In genomic region chr19:54551950-54552912, GRCh38 we compare ENCODE assay signal across 1 cellular context.
A peak's percentile ranks its signal among the peaks of the same experiment; 100 is the strongest.
TF ChIP-seq lines count a peak whose summit lies in the region.

No MANE protein-coding gene starts in this region.

TF ChIP-seq in GM12878, 131 proteins besides CTCF, POLR2A, EP300 and RAD21 (continues in another document):
- TF ChIP-seq RUNX3 (IDR thresholded peaks at IDR 0.05; ENCODE audit: low read length) = no peak
- TF ChIP-seq FOS (IDR thresholded peaks at IDR 0.05; ENCODE audit: borderline replicate concordance, extremely low read depth, insufficient read length) = no peak
- TF ChIP-seq ZNF207 (IDR thresholded peaks at IDR 0.05; ENCODE audit: borderline replicate concordance) = no peak
- TF ChIP-seq RELA (IDR thresholded peaks at IDR 0.05; ENCODE audit: borderline replicate concordance, partially characterized antibody) = no peak
- peak; percentile 59 for TF ChIP-seq USF2 (IDR thresholded peaks at IDR 0.05; ENCODE audit: borderline replicate concordance, low read depth, low read length)
- peak; percentile 67; the same call in 1 of the 2 replicates for TF ChIP-seq NBN (IDR thresholded peaks at IDR 0.05)
- TF ChIP-seq TCF12 (IDR thresholded peaks at IDR 0.05; ENCODE audit: low read depth, low read length) = peak; percentile 78; the same call in 1 of the 2 replicates
- peak; percentile 7 for TF ChIP-seq PBX3 (IDR thresholded peaks at IDR 0.05; ENCODE audit: insufficient replicate concordance, low read depth, low read length)
- TF ChIP-seq RCOR1 (conservative IDR thresholded peaks at IDR 0.05; ENCODE audit: low read depth, low read length) = no peak
- TF ChIP-seq NFXL1 (IDR thresholded peaks at IDR 0.05; ENCODE audit: borderline replicate concordance) = no peak
- no peak for TF ChIP-seq SMAD1 (IDR thresholded peaks at IDR 0.05; ENCODE audit: low read depth, partially characterized antibody)
- TF ChIP-seq ATF2 (IDR thresholded peaks at IDR 0.05; ENCODE audit: low read length) = no peak
- TF ChIP-seq GABPA (IDR thresholded peaks at IDR 0.05; ENCODE audit: low read depth) = no peak
- TF ChIP-seq CEBPZ (IDR thresholded peaks at IDR 0.05; ENCODE audit: low read depth, low read length) = no peak
- no peak for TF ChIP-seq BRCA1 (IDR thresholded peaks at IDR 0.05; ENCODE audit: low read depth, low read length)
- TF ChIP-seq SIX5 (IDR thresholded peaks at IDR 0.05; ENCODE audit: low read depth, low read length, severe bottlenecking) = no peak
- TF ChIP-seq SMAD5 (IDR thresholded peaks at IDR 0.05; ENCODE audit: low read depth) = no peak
- TF ChIP-seq CREM (IDR thresholded peaks at IDR 0.05; ENCODE audit: low read depth) = no peak
- TF ChIP-seq BCL3 (IDR thresholded peaks at IDR 0.05; ENCODE audit: borderline replicate concordance, insufficient read depth, low read depth, low read length, poor library complexity, severe bottlenecking) = peak; percentile 74
- peak; percentile 88 for TF ChIP-seq RAD51 (IDR thresholded peaks at IDR 0.05)
- TF ChIP-seq HDAC2 (IDR thresholded peaks at IDR 0.05) = no peak
- 0 out of 2 replicates have a peak, but pooled peaks have one; percentile 19 for TF ChIP-seq MTA3 (IDR thresholded peaks at IDR 0.05; ENCODE audit: borderline replicate concordance, low read length)
- peak; percentile 68 for TF ChIP-seq CUX1 (IDR thresholded peaks at IDR 0.05; ENCODE audit: insufficient replicate concordance, low read depth, low read length)
- TF ChIP-seq SREBF2 (IDR thresholded peaks at IDR 0.05; ENCODE audit: low read length) = no peak
- no peak for TF ChIP-seq MYB (IDR thresholded peaks at IDR 0.05; ENCODE audit: borderline replicate concordance, low read depth, low read length)
- no peak for TF ChIP-seq E2F8 (IDR thresholded peaks at IDR 0.05; ENCODE audit: low read depth, partially characterized antibody)
- no peak for TF ChIP-seq EZH2 (IDR thresholded peaks at IDR 0.05; ENCODE audit: borderline replicate concordance, control insufficient read depth, low read depth, low read length)
- TF ChIP-seq ZNF592 (IDR thresholded peaks at IDR 0.05) = no peak
- no peak for TF ChIP-seq SUPT20H (IDR thresholded peaks at IDR 0.05; ENCODE audit: borderline replicate concordance, control insufficient read depth, low read depth, low read length)
- TF ChIP-seq ASH2L (IDR thresholded peaks at IDR 0.05; ENCODE audit: borderline replicate concordance, low read depth) = no peak
- TF ChIP-seq SMARCA5 (IDR thresholded peaks at IDR 0.05) = no peak
- peak; percentile 67; the same call in 1 of the 2 replicates for TF ChIP-seq HDGF (IDR thresholded peaks at IDR 0.05)
- TF ChIP-seq SMC3 (IDR thresholded peaks at IDR 0.05; ENCODE audit: borderline replicate concordance, low read length) = no peak
- TF ChIP-seq RFX5 (IDR thresholded peaks at IDR 0.05; ENCODE audit: low read depth, low read length) = no peak
- TF ChIP-seq MLLT1 (IDR thresholded peaks at IDR 0.05) = no peak
- TF ChIP-seq NR2C1 (IDR thresholded peaks at IDR 0.05) = no peak
